Comparison of ENCODE assay signal across 21 cellular contexts in genomic region chr14:105908481-105908911, GRCh38.
DNase-seq lines count a peak whose midpoint lies in the region; ATAC-seq lines count a peak whose summit lies in the region.
"Had no signal": no experiment of that assay in that cellular context is flagged by ENCODE, and none has a peak within 500 bp of the region (broad histone marks: within the 10 kb centered on the region; RNA-seq: fewer than 3 reads in every experiment).

No MANE protein-coding gene starts in this region.

- H3K27ac Mint-ChIP-seq in naive B cell = peak overlapping the region in 4 of 6 donors; percentile 60 to 87 (median 81)
- H3K27ac Mint-ChIP-seq: activated T-helper 1 cell treated with anti-CD3 and anti-CD28 coated beads, Interleukin-12 subunit alpha, Interleukin-12 subunit beta, Interleukin-2, Interleukin-4 antibody, amounts not matched to agents 30 ng/mL and 10 ng/mL and 1 ng/mL, durations not matched to agents 14 hours and 24 hours and 36 hours; CD8-positive, alpha-beta T cell; stimulated activated naive CD8-positive, alpha-beta T cell treated with anti-CD3 and anti-CD28 coated beads, Interleukin-15, Interleukin-2, amounts not matched to agents 100 ng/mL and 50 ng/mL, for 24 hours had no signal

- no peaks in the 10 kb centered on the region for H3K9me3 Mint-ChIP-seq in naive B cell
- H3K9me3 Mint-ChIP-seq: activated T-helper 1 cell treated with anti-CD3 and anti-CD28 coated beads, Interleukin-12 subunit alpha, Interleukin-12 subunit beta, Interleukin-2, Interleukin-4 antibody, amounts not matched to agents 30 ng/mL and 10 ng/mL and 1 ng/mL, durations not matched to agents 14 hours and 24 hours and 36 hours; CD8-positive, alpha-beta T cell; stimulated activated naive CD8-positive, alpha-beta T cell treated with anti-CD3 and anti-CD28 coated beads, Interleukin-15, Interleukin-2, amounts not matched to agents 100 ng/mL and 50 ng/mL, for 24 hours had no signal

- no peaks in the 10 kb centered on the region for H3K36me3 Mint-ChIP-seq in naive B cell
- H3K36me3 Mint-ChIP-seq: CD8-positive, alpha-beta T cell had no signal

- peaks cover 0 to 15% (median 10%) of the 10 kb centered on the region in 3 donors for H3K4me1 Mint-ChIP-seq in naive B cell

- DNase-seq in ELF-1 (ENCODE audit: low read depth, low spot score) = peak; percentile 63
- DNase-seq in OCI-M2 (lab: John Stamatoyannopoulos, UW; ENCODE audit: unreplicated experiment) = peak; percentile 85
- peak; percentile 39 for DNase-seq in naive B cell
- DNase-seq in SKM-1 (lab: John Stamatoyannopoulos, UW; ENCODE audit: unreplicated experiment) = no peak
- no peak for DNase-seq in Ammon's horn (ENCODE audit: low spot score)
- DNase-seq: activated CD4-positive, CD25-positive, alpha-beta regulatory T cell; brain microvascular endothelial cell; CD8-positive, alpha-beta T cell; DMS79; HCEC 1CT; NCI-H1048; NCI-H2081; ovary; SJCRH30; trophoblast cell had no signal

- ATAC-seq in GM21390 (IDR thresholded peaks at IDR 0.05; ENCODE audit: unreplicated experiment) (peak; percentile 49), naive B cell (ENCODE audit: low read depth in 2 of 2) (peak; percentile 63 to 66), HG03439 (IDR thresholded peaks at IDR 0.05; ENCODE audit: unreplicated experiment) (no peak), GM21423 (IDR thresholded peaks at IDR 0.05; ENCODE audit: unreplicated experiment) (no peak)
- ATAC-seq: CD8-positive, alpha-beta T cell; sciatic nerve had no signal

- H3K4me3 Mint-ChIP-seq in naive B cell = peak overlapping the region; percentile 56 to 91 (median 84)
- H3K4me3 Mint-ChIP-seq: activated T-helper 1 cell treated with anti-CD3 and anti-CD28 coated beads, Interleukin-12 subunit alpha, Interleukin-12 subunit beta, Interleukin-2, Interleukin-4 antibody, amounts not matched to agents 30 ng/mL and 10 ng/mL and 1 ng/mL, durations not matched to agents 14 hours and 24 hours and 36 hours; CD8-positive, alpha-beta T cell; stimulated activated naive CD8-positive, alpha-beta T cell treated with anti-CD3 and anti-CD28 coated beads, Interleukin-15, Interleukin-2, amounts not matched to agents 100 ng/mL and 50 ng/mL, for 24 hours had no signal

- no peaks in the 10 kb centered on the region for H3K27me3 Mint-ChIP-seq in naive B cell
- H3K27me3 Mint-ChIP-seq: stimulated activated naive CD8-positive, alpha-beta T cell treated with anti-CD3 and anti-CD28 coated beads, Interleukin-15, Interleukin-2, amounts not matched to agents 100 ng/mL and 50 ng/mL, for 24 hours had no signal

Comparison
In these comparisons a context has a peak if more than half of its experiments do, and no peak if none do; other contexts are left out.
1. DNase-seq: peak in ELF-1 (single experiment), OCI-M2 (single experiment) and naive B cell (single experiment); none in SKM-1 (single experiment) and Ammon's horn (single experiment).
2. ATAC-seq: peak in GM21390 (single experiment) and naive B cell (2 of 2); none in HG03439 (single experiment) and GM21423 (single experiment).